ENCODE assay signal across 8 cellular contexts in genomic region chr2:240818543-240819403, GRCh38. TPM values are rescaled to one million over a fixed set of nuclear protein-coding genes. Genes with fewer than 3 reads are reported as not detected.
A peak's percentile ranks its signal among the peaks of the same experiment; 100 is the strongest.
DNase-seq lines count a peak whose midpoint lies in the region; ATAC-seq, FAIRE-seq and TF ChIP-seq lines count a peak whose summit lies in the region.

No MANE protein-coding gene starts in this region.

- H3K27me3 Mint-ChIP-seq in activated T-cell treated with anti-CD3 and anti-CD28 coated beads, Interleukin-2, amount 50 U/mL, for 24 hours, result peaks cover 52% of the 10 kb centered on the region

- no peak overlapping the region for H3K9ac ChIP-seq in HepG2 (ENCODE audit: insufficient read depth, low read depth, low read length)

- peaks cover 24 to 62% of the 10 kb centered on the region in 2 experiments; a peak in 4 of 5 replicates for H3K27me3 ChIP-seq in HepG2 (ENCODE audit: control insufficient read depth in 1 of 2, insufficient read depth in 2 of 2, low read length in 2 of 2)

- TF ChIP-seq EP300 in HepG2 (IDR thresholded peaks at IDR 0.05; ENCODE audit: low read depth in 2 of 2, low read length in 2 of 2) (no peak), HepG2 (CRISPR knock-in tag; IDR thresholded peaks at IDR 0.05; ENCODE audit: borderline replicate concordance) (no peak)

- FAIRE-seq in HepG2 (lab: Jason Lieb, UNC), result no peak

- H2AFZ ChIP-seq in HepG2 (ENCODE audit: low read length), result no peak overlapping the region

- no peak for TF ChIP-seq CTCF in HepG2 (CRISPR knock-in tag; IDR thresholded peaks at IDR 0.05)

- peaks cover 9% of the 10 kb centered on the region for H3K4me1 Mint-ChIP-seq in activated T-cell treated with anti-CD3 and anti-CD28 coated beads, Interleukin-2, amount 50 U/mL, for 24 hours (ENCODE audit: low read depth)

- ATAC-seq in HepG2 (peak; percentile 7; the same call in 2 of the 3 replicates), GM19395 (IDR thresholded peaks at IDR 0.05; ENCODE audit: unreplicated experiment) (no peak), GM21360 (IDR thresholded peaks at IDR 0.05; ENCODE audit: unreplicated experiment) (no peak), esophagus mucosa (no peak)

- no TSS peak for BruUV-seq in HepG2 (replicated peaks; lab: Mats Ljungman, UMichigan)

- TF ChIP-seq RAD21 in HepG2 (CRISPR knock-in tag; IDR thresholded peaks at IDR 0.05), result no peak

- H3K27ac ChIP-seq in angular gyrus (ENCODE audit: low read depth, low read length) (peak overlapping the region; percentile 87), HepG2 (ENCODE audit: extremely low read length, insufficient read depth, low read length) (no peak overlapping the region), temporal lobe (ENCODE audit: low read depth, low read length) (peak overlapping the region; percentile 82)

- intact Hi-C loops in HepG2 (cut with micrococcal nuclease; ENCODE audit: unreplicated experiment), result no loop called here

- H3K4me2 ChIP-seq in HepG2 (ENCODE audit: low read depth, low read length), result no peak overlapping the region

- H4K20me1 ChIP-seq in HepG2 (ENCODE audit: insufficient read depth, low read length), result no peaks in the 10 kb centered on the region; the same call in 1 of the 2 replicates

- 46% methylated on average over 34 of the region's 71 CpGs for WGBS in HepG2 (ENCODE audit: low lambda C conversion rate)

- no peaks in the 10 kb centered on the region for H3K4me1 ChIP-seq in HepG2 (ENCODE audit: insufficient read depth, low read length)

- no peaks in the 10 kb centered on the region for H3K36me3 ChIP-seq in HepG2 (replicated peaks in 1 of 2; ENCODE audit: control insufficient read depth in 1 of 2, insufficient read depth in 2 of 2, low read length in 2 of 2)

- DNase-seq in activated T-cell treated with anti-CD3 and anti-CD28 coated beads, Interleukin-2, amount 50 U/mL, for 24 hours, result no peak
- no peak for DNase-seq in activated T-cell treated with anti-CD3 and anti-CD28 coated beads, Interleukin-2, amount 50 U/mL, for 1 hour
- DNase-seq in HepG2 (ENCODE audit: low spot score), result no peak

- POLR2A ChIA-PET in HepG2 (lab: Yijun Ruan, JAX), result no interaction called here

- no peaks in the 10 kb centered on the region for H3K79me2 ChIP-seq in HepG2 (ENCODE audit: insufficient read depth, low read length)

- in situ Hi-C loops in HepG2 (cut with HindIII; ENCODE audit: extremely low pct_ligation_motif_present, low pct_unique_long_range_greater_than_20kb), result no loop called here

- H3K9me3 Mint-ChIP-seq in activated T-cell treated with anti-CD3 and anti-CD28 coated beads, Interleukin-2, amount 50 U/mL, for 24 hours, result no peaks in the 10 kb centered on the region

- no peak overlapping the region for H3K4me3 ChIP-seq in HepG2 (replicated peaks in 1 of 3; ENCODE audit: insufficient read depth in 1 of 3, low read depth in 2 of 3, low read length in 3 of 3)

- TF ChIP-seq POLR2A in HepG2 (IDR thresholded peaks at IDR 0.05; ENCODE audit: insufficient read depth in 1 of 2, low read depth in 2 of 2, low read length in 2 of 2), result no peak

- CTCF ChIA-PET in HepG2 (lab: Yijun Ruan, JAX; ENCODE audit: low intra/inter-chr PET ratio, low total read pairs), result no interaction called here

- H3K27ac Mint-ChIP-seq in activated T-cell treated with anti-CD3 and anti-CD28 coated beads, Interleukin-2, amount 50 U/mL, for 24 hours, result no peak overlapping the region

- H3K9me3 ChIP-seq in HepG2 (ENCODE audit: low read length), result no peaks in the 10 kb centered on the region

- peak overlapping the region; percentile 51 for H3K4me3 Mint-ChIP-seq in activated T-cell treated with anti-CD3 and anti-CD28 coated beads, Interleukin-2, amount 50 U/mL, for 24 hours

- no peaks in the 10 kb centered on the region for H3K36me3 Mint-ChIP-seq in activated T-cell treated with anti-CD3 and anti-CD28 coated beads, Interleukin-2, amount 50 U/mL, for 24 hours (ENCODE audit: low read depth)

TF ChIP-seq in HepG2, 621 proteins besides CTCF, POLR2A, EP300 and RAD21 (continues in another document):
- TF ChIP-seq FOXJ3 (CRISPR knock-in tag; IDR thresholded peaks at IDR 0.05; ENCODE audit: borderline replicate concordance) (no peak), HIVEP1 (CRISPR knock-in tag; IDR thresholded peaks at IDR 0.05) (no peak), SP4 (CRISPR knock-in tag; IDR thresholded peaks at IDR 0.05) (no peak), DR1 (CRISPR knock-in tag; IDR thresholded peaks at IDR 0.05) (no peak), YEATS4 (CRISPR knock-in tag; IDR thresholded peaks at IDR 0.05; ENCODE audit: borderline replicate concordance) (no peak), GTF2F1 (IDR thresholded peaks at IDR 0.05; ENCODE audit: low read length) (no peak), ZNF382 (CRISPR knock-in tag; IDR thresholded peaks at IDR 0.05; ENCODE audit: borderline replicate concordance) (no peak), STAG1 (CRISPR knock-in tag; IDR thresholded peaks at IDR 0.05) (no peak), HDAC6 (IDR thresholded peaks at IDR 0.05; ENCODE audit: low read depth, low read length) (no peak), ZNF782 (CRISPR knock-in tag; IDR thresholded peaks at IDR 0.05; ENCODE audit: borderline replicate concordance) (no peak), ZNF572 (CRISPR knock-in tag; IDR thresholded peaks at IDR 0.05) (no peak), NRL (CRISPR knock-in tag; IDR thresholded peaks at IDR 0.05; ENCODE audit: borderline replicate concordance) (no peak), HNF1B (CRISPR knock-in tag; IDR thresholded peaks at IDR 0.05) (no peak)

RNA-seq across cellular contexts. Expression of gene KIF1A, which starts 1.2 kb away (rescaled TPM):
- total RNA-seq in HepG2 (2016; rRNA removed; fragmentation: Illumina TruSeq; extraction: Trizol) (0.24 TPM in 1 of 2 replicates, not detected in the other), temporal lobe (181 TPM), esophagus mucosa (0.12 TPM)
- total RNA-seq in HepG2 (2016; cell fraction: cytosol; rRNA removed; fragmentation: Illumina TruSeq; extraction: Trizol; ENCODE audit: low read depth), result not detected in 2 replicates
- total RNA-seq in HepG2 (2016; cell fraction: insoluble cytoplasmic fraction; rRNA removed; fragmentation: Illumina TruSeq; extraction: Trizol), result 0.13 and 0.32 TPM in 2 replicates
- not detected in 2 replicates for total RNA-seq in HepG2 (2016; cell fraction: membrane; rRNA removed; fragmentation: Illumina TruSeq; extraction: Trizol)
- not detected in 2 replicates for total RNA-seq in HepG2 (2016; cell fraction: nucleus; rRNA removed; fragmentation: Illumina TruSeq; extraction: Trizol)
- 0.01 and 0.03 TPM in 2 replicates for polyA plus RNA-seq in HepG2 (2011; rRNA removed)
- 0.01 TPM in 1 of 2 replicates, not detected in the other for polyA plus RNA-seq in HepG2 (2011; cell fraction: cytosol; rRNA removed)
- polyA plus RNA-seq in HepG2 (2011; cell fraction: nucleus; rRNA removed), result 0.19 and 0.21 TPM in 2 replicates
- polyA plus RNA-seq in HepG2 (2012), result 0.19 TPM in 1 of 2 replicates, not detected in the other
- polyA plus RNA-seq in HepG2 (2016; cell fraction: cytosol; fragmentation: Illumina TruSeq; extraction: Trizol; ENCODE audit: low read depth), result not detected in 2 replicates
- polyA plus RNA-seq in HepG2 (2016; cell fraction: insoluble cytoplasmic fraction; fragmentation: Illumina TruSeq; extraction: Trizol; ENCODE audit: low read depth), result not detected in 2 replicates
- polyA plus RNA-seq in HepG2 (2016; cell fraction: membrane; fragmentation: Illumina TruSeq; extraction: Trizol; ENCODE audit: low read depth), result not detected in 2 replicates
- polyA plus RNA-seq in HepG2 (2016; cell fraction: nucleus; fragmentation: Illumina TruSeq; extraction: Trizol; ENCODE audit: insufficient read depth, low read depth), result not detected in 2 replicates
- polyA minus RNA-seq in HepG2 (2011; rRNA and poly(A)+ RNA removed; ENCODE audit: low replicate concordance), result 0.04 and 0.14 TPM in 2 replicates
- polyA minus RNA-seq in HepG2 (2011; cell fraction: cytosol; rRNA and poly(A)+ RNA removed), result not detected in 2 replicates
- 0.37 TPM in 1 of 2 replicates, not detected in the other for polyA minus RNA-seq in HepG2 (2011; cell fraction: nucleus; rRNA and poly(A)+ RNA removed)

RNA-seq across cellular contexts. Expression of gene AGXT, which starts 49.9 kb away (rescaled TPM):
- 30.5 and 41.9 TPM in 2 replicates for total RNA-seq in HepG2 (2016; rRNA removed; fragmentation: Illumina TruSeq; extraction: Trizol)
- 13.0 and 14.7 TPM in 2 replicates for total RNA-seq in HepG2 (2016; cell fraction: cytosol; rRNA removed; fragmentation: Illumina TruSeq; extraction: Trizol; ENCODE audit: low read depth)
- 26.6 and 43.3 TPM in 2 replicates for total RNA-seq in HepG2 (2016; cell fraction: insoluble cytoplasmic fraction; rRNA removed; fragmentation: Illumina TruSeq; extraction: Trizol)
- 16.6 and 19.6 TPM in 2 replicates for total RNA-seq in HepG2 (2016; cell fraction: membrane; rRNA removed; fragmentation: Illumina TruSeq; extraction: Trizol)
- total RNA-seq in HepG2 (2016; cell fraction: nucleus; rRNA removed; fragmentation: Illumina TruSeq; extraction: Trizol), result 38.2 and 44.0 TPM in 2 replicates
- polyA plus RNA-seq in HepG2 (2011; rRNA removed), result 96.1 and 133 TPM in 2 replicates
- 35.6 and 52.0 TPM in 2 replicates for polyA plus RNA-seq in HepG2 (2011; cell fraction: cytosol; rRNA removed)
- polyA plus RNA-seq in HepG2 (2011; cell fraction: nucleus; rRNA removed), result 938 and 1,041 TPM in 2 replicates
- 57.7 and 74.1 TPM in 2 replicates for polyA plus RNA-seq in HepG2 (2012)
- 16.7 and 17.4 TPM in 2 replicates for polyA plus RNA-seq in HepG2 (2016; cell fraction: cytosol; fragmentation: Illumina TruSeq; extraction: Trizol; ENCODE audit: low read depth)
- polyA plus RNA-seq in HepG2 (2016; cell fraction: insoluble cytoplasmic fraction; fragmentation: Illumina TruSeq; extraction: Trizol; ENCODE audit: low read depth), result 26.4 and 36.5 TPM in 2 replicates
- 15.2 and 17.5 TPM in 2 replicates for polyA plus RNA-seq in HepG2 (2016; cell fraction: membrane; fragmentation: Illumina TruSeq; extraction: Trizol; ENCODE audit: low read depth)
- 101 and 109 TPM in 2 replicates for polyA plus RNA-seq in HepG2 (2016; cell fraction: nucleus; fragmentation: Illumina TruSeq; extraction: Trizol; ENCODE audit: insufficient read depth, low read depth)
- polyA minus RNA-seq in HepG2 (2011; rRNA and poly(A)+ RNA removed; ENCODE audit: low replicate concordance), result 67.0 TPM in 1 of 2 replicates, not detected in the other
- polyA minus RNA-seq in HepG2 (2011; cell fraction: cytosol; rRNA and poly(A)+ RNA removed), result 22.8 and 31.0 TPM in 2 replicates
- 64.6 and 66.1 TPM in 2 replicates for polyA minus RNA-seq in HepG2 (2011; cell fraction: nucleus; rRNA and poly(A)+ RNA removed)
- total RNA-seq in temporal lobe, result not detected
- not detected for total RNA-seq in esophagus mucosa

Comparison
In these comparisons a context has a peak if more than half of its experiments do, and no peak if none do; other contexts are left out.
1. RNA of gene KIF1A, which starts 1.2 kb away (total RNA-seq): 181 TPM in temporal lobe (single experiment); 0.12 TPM in esophagus mucosa (single experiment) and 0.13 to 0.32 TPM in HepG2; every median in the first group is over 100 times any median in the second.
2. RNA of gene AGXT, which starts 49.9 kb away (total RNA-seq): 13.0 to 44.0 TPM in HepG2; not detected in temporal lobe (single experiment) and not detected in esophagus mucosa (single experiment); every median in the first group is over 10 times any median in the second.